In genomic region chr9:34458013-34458966, GRCh38 we compare ENCODE assay signal across 8 cellular contexts. TPM values are rescaled to one million over a fixed set of nuclear protein-coding genes. Genes with fewer than 3 reads are reported as not detected.
DNase-seq lines count a peak whose midpoint lies in the region; FAIRE-seq and TF ChIP-seq lines count a peak whose summit lies in the region.

Gene DNAI1, plus strand, starts transcription at chr9:34458805. Its CDS starts 201 bp downstream, at chr9:34459006.
A gene with protein sequence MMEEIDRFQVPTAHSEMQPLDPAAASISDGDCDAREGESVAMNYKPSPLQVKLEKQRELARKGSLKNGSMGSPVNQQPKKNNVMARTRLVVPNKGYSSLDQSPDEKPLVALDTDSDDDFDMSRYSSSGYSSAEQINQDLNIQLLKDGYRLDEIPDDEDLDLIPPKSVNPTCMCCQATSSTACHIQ (minus strand): TSS chr9:34458570. CDS start chr9:34458263, 307 bp downstream.

- TF ChIP-seq CTCF in DOHH2 (IDR thresholded peaks at IDR 0.05; ENCODE audit: low read depth, low read length, poor library complexity, severe bottlenecking) (no peak), esophagus squamous epithelium (IDR thresholded peaks at IDR 0.05) (no peak)

- H3K4me1 Mint-ChIP-seq in activated T-helper 1 cell treated with anti-CD3 and anti-CD28 coated beads, Interleukin-12 subunit alpha, Interleukin-12 subunit beta, Interleukin-2, Interleukin-4 antibody, amounts not matched to agents 30 ng/mL and 10 ng/mL and 1 ng/mL, durations not matched to agents 14 hours and 24 hours and 36 hours (ENCODE audit: low read depth) = peaks cover 47% of the 10 kb centered on the region

- H3K79me2 ChIP-seq in DOHH2 (ENCODE audit: control insufficient read depth, low read length) (peaks cover 2% of the 10 kb centered on the region; the same call in 1 of the 2 replicates), GM23248 (ENCODE audit: insufficient read depth) (peaks cover 42% of the 10 kb centered on the region), Karpas-422 (ENCODE audit: low read length) (no peaks in the 10 kb centered on the region)

- peak; percentile 100 for DNase-seq in GM23248
- DNase-seq in Karpas-422 = peak; percentile 99
- peak; percentile 93 for DNase-seq in RCC 7860 (ENCODE audit: low spot score)
- peak; percentile 99 for DNase-seq in activated T-helper 1 cell treated with anti-CD3 and anti-CD28 coated beads, Interleukin-12 subunit alpha, Interleukin-12 subunit beta, Interleukin-2, Interleukin-4 antibody, amounts not matched to agents 30 ng/mL and 10 ng/mL and 1 ng/mL, durations not matched to agents 14 hours and 24 hours and 36 hours (ENCODE audit: low spot score)
- peak; percentile 94 for DNase-seq in esophagus squamous epithelium (lab: John Stamatoyannopoulos, UW)
- DNase-seq in myocyte (ENCODE audit: low read depth) = peak; percentile 99
- peak; percentile 97 to 98 for DNase-seq in stimulated activated CD8-positive, alpha-beta memory T cell treated with anti-CD3 and anti-CD28 coated beads, Interleukin-7, amount 100 ng/mL, for 4 hours (ENCODE audit: low read depth in 2 of 2)

- H3F3A ChIP-seq in DOHH2 (ENCODE audit: control insufficient read depth, insufficient read depth) (no peaks in the 10 kb centered on the region), GM23248 (ENCODE audit: insufficient read depth) (peaks cover 14% of the 10 kb centered on the region)

- in situ Hi-C loops in GM23248 (cut with MboI) = no loop called here

- peak within 1 kb of the TSS; percentile 77 for H3K4me3 ChIP-seq in DOHH2 (ENCODE audit: low read length)
- H3K4me3 ChIP-seq in GM23248 = peak within 1 kb of the TSS; percentile 78
- peak within 1 kb of the TSS; percentile 82 for H3K4me3 ChIP-seq in Karpas-422 (ENCODE audit: low read length)
- H3K4me3 ChIP-seq in esophagus squamous epithelium = peak within 1 kb of the TSS; percentile 70 to 93 (median 74)

- peak in 3 of 4 donors; percentile 85 to 90 (median 90) for TF ChIP-seq POLR2A in esophagus squamous epithelium (IDR thresholded peaks at IDR 0.05)

- peaks cover 11% of the 10 kb centered on the region for H3K27me3 Mint-ChIP-seq in activated T-helper 1 cell treated with anti-CD3 and anti-CD28 coated beads, Interleukin-12 subunit alpha, Interleukin-12 subunit beta, Interleukin-2, Interleukin-4 antibody, amounts not matched to agents 30 ng/mL and 10 ng/mL and 1 ng/mL, durations not matched to agents 14 hours and 24 hours and 36 hours (ENCODE audit: insufficient read depth)

- H3K4me2 ChIP-seq in DOHH2 (ENCODE audit: low read length) (peak within 1 kb of the TSS; percentile 74), GM23248 (ENCODE audit: unreplicated experiment) (peak within 1 kb of the TSS; percentile 74), Karpas-422 (ENCODE audit: low read depth, low read length, poor library complexity, severe bottlenecking) (peak within 1 kb of the TSS; percentile 83)

- no peaks in the 10 kb centered on the region for H3K9me3 ChIP-seq in DOHH2 (ENCODE audit: control insufficient read depth, insufficient read depth, low read length)
- H3K9me3 ChIP-seq in GM23248 (ENCODE audit: low read depth) = no peaks in the 10 kb centered on the region
- H3K9me3 ChIP-seq in Karpas-422 (ENCODE audit: low read length) = no peaks in the 10 kb centered on the region
- no peaks in the 10 kb centered on the region for H3K9me3 ChIP-seq in esophagus squamous epithelium

- H3K27ac ChIP-seq in DOHH2 (ENCODE audit: low read depth, low read length) = no peak within 1 kb of the TSS
- peak within 1 kb of the TSS; percentile 51 for H3K27ac ChIP-seq in GM23248
- H3K27ac ChIP-seq in Karpas-422 (ENCODE audit: low read length) = no peak within 1 kb of the TSS
- peak within 1 kb of the TSS; percentile 72 to 93 (median 86) for H3K27ac ChIP-seq in esophagus squamous epithelium

- H3K4me1 ChIP-seq in DOHH2 (ENCODE audit: control insufficient read depth, low read length) = peaks cover 15% of the 10 kb centered on the region
- H3K4me1 ChIP-seq in GM23248 (ENCODE audit: insufficient read depth) = peaks cover 21% of the 10 kb centered on the region
- H3K4me1 ChIP-seq in Karpas-422 (ENCODE audit: low read length) = peaks cover 17% of the 10 kb centered on the region
- H3K4me1 ChIP-seq in esophagus squamous epithelium = peaks cover 15 to 41% (median 15%) of the 10 kb centered on the region in 3 donors

- H3K27me3 ChIP-seq in DOHH2 (ENCODE audit: control insufficient read depth, low read length) (peaks cover 24% of the 10 kb centered on the region), GM23248 (replicated peaks; ENCODE audit: insufficient read depth) (no peaks in the 10 kb centered on the region), Karpas-422 (ENCODE audit: low read length) (no peaks in the 10 kb centered on the region), esophagus squamous epithelium (no peaks in the 10 kb centered on the region)

- no peaks in the 10 kb centered on the region for H3K9me2 ChIP-seq in DOHH2 (replicated peaks; ENCODE audit: control insufficient read depth, low read length)
- H3K9me2 ChIP-seq in GM23248 (ENCODE audit: insufficient read depth) = no peaks in the 10 kb centered on the region
- no peaks in the 10 kb centered on the region for H3K9me2 ChIP-seq in Karpas-422 (replicated peaks; ENCODE audit: insufficient read depth, low read length)

- H3K9me3 Mint-ChIP-seq in activated T-helper 1 cell treated with anti-CD3 and anti-CD28 coated beads, Interleukin-12 subunit alpha, Interleukin-12 subunit beta, Interleukin-2, Interleukin-4 antibody, amounts not matched to agents 30 ng/mL and 10 ng/mL and 1 ng/mL, durations not matched to agents 14 hours and 24 hours and 36 hours = no peaks in the 10 kb centered on the region

- H2AFZ ChIP-seq in GM23248 (peak within 1 kb of the TSS; percentile 86), Karpas-422 (ENCODE audit: low read length) (peak within 1 kb of the TSS; percentile 50; the same call in 1 of the 2 replicates)

- H3K9ac ChIP-seq in GM23248 (peak within 1 kb of the TSS; percentile 83), Karpas-422 (ENCODE audit: low read length) (peak within 1 kb of the TSS; percentile 79)

- peaks cover 4% of the 10 kb centered on the region for H3K36me3 Mint-ChIP-seq in activated T-helper 1 cell treated with anti-CD3 and anti-CD28 coated beads, Interleukin-12 subunit alpha, Interleukin-12 subunit beta, Interleukin-2, Interleukin-4 antibody, amounts not matched to agents 30 ng/mL and 10 ng/mL and 1 ng/mL, durations not matched to agents 14 hours and 24 hours and 36 hours (ENCODE audit: low read depth)

- peak; percentile 78 for FAIRE-seq in RCC 7860 (lab: Jason Lieb, UNC)

- H3K27ac Mint-ChIP-seq in activated T-helper 1 cell treated with anti-CD3 and anti-CD28 coated beads, Interleukin-12 subunit alpha, Interleukin-12 subunit beta, Interleukin-2, Interleukin-4 antibody, amounts not matched to agents 30 ng/mL and 10 ng/mL and 1 ng/mL, durations not matched to agents 14 hours and 24 hours and 36 hours = peak within 1 kb of the TSS; percentile 85

- H4K20me1 ChIP-seq in DOHH2 (ENCODE audit: control insufficient read depth, insufficient read depth, low read depth, low read length) (no peaks in the 10 kb centered on the region; the same call in 1 of the 2 replicates), GM23248 (ENCODE audit: insufficient read depth) (no peaks in the 10 kb centered on the region; the same call in 1 of the 2 replicates), Karpas-422 (ENCODE audit: insufficient read depth, low read depth, low read length) (peaks cover 11% of the 10 kb centered on the region; the same call in 1 of the 2 replicates)

- no peaks in the 10 kb centered on the region for H3K36me3 ChIP-seq in DOHH2 (ENCODE audit: control insufficient read depth, low read length)
- no peaks in the 10 kb centered on the region for H3K36me3 ChIP-seq in GM23248 (ENCODE audit: low read depth)
- no peaks in the 10 kb centered on the region for H3K36me3 ChIP-seq in Karpas-422 (ENCODE audit: insufficient read depth, low read length)
- H3K36me3 ChIP-seq in esophagus squamous epithelium = no peaks in the 10 kb centered on the region

- peak within 1 kb of the TSS; percentile 91 for H3K4me3 Mint-ChIP-seq in activated T-helper 1 cell treated with anti-CD3 and anti-CD28 coated beads, Interleukin-12 subunit alpha, Interleukin-12 subunit beta, Interleukin-2, Interleukin-4 antibody, amounts not matched to agents 30 ng/mL and 10 ng/mL and 1 ng/mL, durations not matched to agents 14 hours and 24 hours and 36 hours

- 1% methylated on average over 60 to 64 of the region's 94 CpGs for WGBS in GM23248 (ENCODE audit: low coverage in 1 of 2, low lambda C conversion rate in 2 of 2, missing lambda C conversion rate in 2 of 2), 2 experiments
- WGBS in esophagus squamous epithelium, 2 donors = 0 to 3% methylated on average over 6 to 10 of the region's 94 CpGs

- intact Hi-C loops in activated T-helper 1 cell treated with anti-CD3 and anti-CD28 coated beads, Interleukin-12 subunit alpha, Interleukin-12 subunit beta, Interleukin-2, Interleukin-4 antibody, amounts not matched to agents 30 ng/mL and 10 ng/mL and 1 ng/mL, durations not matched to agents 14 hours and 24 hours and 36 hours (cut with micrococcal nuclease) = loop anchor here (1.0 to 10.0 kb wide), 16 partner anchors 21 to 1906 kb away; partner anchors contain the start of genes DCAF12, FANCG, GALT and KIF24
- intact Hi-C loops in esophagus squamous epithelium (cut with DNase I) = no loop called here

RNA-seq across cellular contexts. Expression of gene DNAI1, which starts in this region (rescaled TPM):
- total RNA-seq in GM23248 (2014; rRNA removed; shearing (Covaris generic)) = not detected in 2 replicates
- polyA plus RNA-seq in GM23248 (2016; fragmentation: Nextera tagmentation; extraction: Ambion mirVana) = not detected in 2 replicates
- total RNA-seq in Karpas-422 (2014; rRNA removed; shearing (Covaris generic); ENCODE audit: low replicate concordance) = 1.6 and 3.4 TPM in 2 replicates
- not detected in 2 replicates for total RNA-seq in activated T-helper 1 cell treated with anti-CD3 and anti-CD28 coated beads, Interleukin-12 subunit alpha, Interleukin-12 subunit beta, Interleukin-2, Interleukin-4 antibody, amounts not matched to agents 30 ng/mL and 10 ng/mL and 1 ng/mL, durations not matched to agents 14 hours and 24 hours and 36 hours
- not detected for total RNA-seq in esophagus squamous epithelium
- total RNA-seq in myocyte = 0.13 TPM in 1 of 2 replicates, not detected in the other
- polyA plus RNA-seq in myocyte (2012) = 0.14 TPM

RNA-seq across cellular contexts. Expression of the second gene that starts in this region (rescaled TPM):
- 9.1 and 12.3 TPM in 2 replicates for total RNA-seq in GM23248 (2014; rRNA removed; shearing (Covaris generic))
- 7.6 and 7.8 TPM in 2 replicates for polyA plus RNA-seq in GM23248 (2016; fragmentation: Nextera tagmentation; extraction: Ambion mirVana)
- 3.7 and 4.5 TPM in 2 replicates for total RNA-seq in Karpas-422 (2014; rRNA removed; shearing (Covaris generic); ENCODE audit: low replicate concordance)
- 14.7 and 16.5 TPM in 2 replicates for total RNA-seq in activated T-helper 1 cell treated with anti-CD3 and anti-CD28 coated beads, Interleukin-12 subunit alpha, Interleukin-12 subunit beta, Interleukin-2, Interleukin-4 antibody, amounts not matched to agents 30 ng/mL and 10 ng/mL and 1 ng/mL, durations not matched to agents 14 hours and 24 hours and 36 hours
- 1 to 10 TPM; 4.0 to 7.6 (median 5.2) TPM for total RNA-seq in esophagus squamous epithelium
- 18.9 and 19.2 TPM in 2 replicates for total RNA-seq in myocyte
- 24.8 TPM for polyA plus RNA-seq in myocyte (2012)

Comparison
In these comparisons a context has a peak if more than half of its experiments do, and no peak if none do; other contexts are left out.
1. H3K27ac ChIP-seq: peak in GM23248 (single experiment) and esophagus squamous epithelium (4 of 4); none in DOHH2 (single experiment) and Karpas-422 (single experiment).
2. Peak in every context shown above with its lines, with median percentiles within 50 percentile points of each other: H3K4me2 ChIP-seq, H3K4me3 ChIP-seq and DNase-seq.